Comparison of ENCODE assay signal across 1 cellular context in genomic region chr14:23160924-23161522, GRCh38.
TF ChIP-seq lines count a peak whose summit lies in the region.

No MANE protein-coding gene starts in this region.

TF ChIP-seq in K562, 482 proteins besides CTCF, POLR2A, EP300 and RAD21 (continued from another document and continues in another):
- TF ChIP-seq, protein P1, sequence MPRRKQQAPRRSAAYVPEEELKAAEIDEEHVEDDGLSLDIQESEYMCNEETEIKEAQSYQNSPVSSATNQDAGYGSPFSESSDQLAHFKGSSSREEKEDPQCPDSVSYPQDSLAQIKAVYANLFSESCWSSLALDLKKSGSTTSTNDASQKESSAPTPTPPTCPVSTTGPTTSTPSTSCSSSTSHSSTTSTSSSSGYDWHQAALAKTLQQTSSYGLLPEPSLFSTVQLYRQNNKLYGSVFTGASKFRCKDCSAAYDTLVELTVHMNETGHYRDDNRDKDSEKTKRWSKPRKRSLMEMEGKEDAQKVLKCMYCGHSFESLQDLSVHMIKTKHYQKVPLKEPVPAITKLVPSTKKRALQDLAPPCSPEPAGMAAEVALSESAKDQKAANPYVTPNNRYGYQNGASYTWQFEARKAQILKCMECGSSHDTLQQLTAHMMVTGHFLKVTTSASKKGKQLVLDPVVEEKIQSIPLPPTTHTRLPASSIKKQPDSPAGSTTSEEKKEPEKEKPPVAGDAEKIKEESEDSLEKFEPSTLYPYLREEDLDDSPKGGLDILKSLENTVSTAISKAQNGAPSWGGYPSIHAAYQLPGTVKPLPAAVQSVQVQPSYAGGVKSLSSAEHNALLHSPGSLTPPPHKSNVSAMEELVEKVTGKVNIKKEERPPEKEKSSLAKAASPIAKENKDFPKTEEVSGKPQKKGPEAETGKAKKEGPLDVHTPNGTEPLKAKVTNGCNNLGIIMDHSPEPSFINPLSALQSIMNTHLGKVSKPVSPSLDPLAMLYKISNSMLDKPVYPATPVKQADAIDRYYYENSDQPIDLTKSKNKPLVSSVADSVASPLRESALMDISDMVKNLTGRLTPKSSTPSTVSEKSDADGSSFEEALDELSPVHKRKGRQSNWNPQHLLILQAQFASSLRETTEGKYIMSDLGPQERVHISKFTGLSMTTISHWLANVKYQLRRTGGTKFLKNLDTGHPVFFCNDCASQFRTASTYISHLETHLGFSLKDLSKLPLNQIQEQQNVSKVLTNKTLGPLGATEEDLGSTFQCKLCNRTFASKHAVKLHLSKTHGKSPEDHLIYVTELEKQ (CRISPR knock-in tag; IDR thresholded peaks at IDR 0.05) = no peak
- no peak for TF ChIP-seq FOXP1 (CRISPR knock-in tag; IDR thresholded peaks at IDR 0.05)
- TF ChIP-seq, protein P2, sequence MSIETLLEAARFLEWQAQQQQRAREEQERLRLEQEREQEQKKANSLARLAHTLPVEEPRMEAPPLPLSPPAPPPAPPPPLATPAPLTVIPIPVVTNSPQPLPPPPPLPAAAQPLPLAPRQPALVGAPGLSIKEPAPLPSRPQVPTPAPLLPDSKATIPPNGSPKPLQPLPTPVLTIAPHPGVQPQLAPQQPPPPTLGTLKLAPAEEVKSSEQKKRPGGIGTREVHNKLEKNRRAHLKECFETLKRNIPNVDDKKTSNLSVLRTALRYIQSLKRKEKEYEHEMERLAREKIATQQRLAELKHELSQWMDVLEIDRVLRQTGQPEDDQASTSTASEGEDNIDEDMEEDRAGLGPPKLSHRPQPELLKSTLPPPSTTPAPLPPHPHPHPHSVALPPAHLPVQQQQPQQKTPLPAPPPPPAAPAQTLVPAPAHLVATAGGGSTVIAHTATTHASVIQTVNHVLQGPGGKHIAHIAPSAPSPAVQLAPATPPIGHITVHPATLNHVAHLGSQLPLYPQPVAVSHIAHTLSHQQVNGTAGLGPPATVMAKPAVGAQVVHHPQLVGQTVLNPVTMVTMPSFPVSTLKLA (conservative IDR thresholded peaks at IDR 0.05) = peak; percentile 66 to 74; a peak in 3 of 4 replicates
- no peak for TF ChIP-seq NR1H2 (CRISPR knock-in tag; IDR thresholded peaks at IDR 0.05)
- no peak for TF ChIP-seq ATF4 (CRISPR knock-in tag; IDR thresholded peaks at IDR 0.05)
- TF ChIP-seq MCM2 (IDR thresholded peaks at IDR 0.05; ENCODE audit: low read depth) = no peak
- TF ChIP-seq RFX5 (IDR thresholded peaks at IDR 0.05; ENCODE audit: low read depth, low read length) = no peak
- no peak for TF ChIP-seq ZNF77 (CRISPR knock-in tag; IDR thresholded peaks at IDR 0.05)
- TF ChIP-seq PCBP2 (IDR thresholded peaks at IDR 0.05; ENCODE audit: low read depth, low read length, poor library complexity, severe bottlenecking) = no peak
- no peak for TF ChIP-seq TSC22D4 (tag; IDR thresholded peaks at IDR 0.05)
- TF ChIP-seq TCF7 (IDR thresholded peaks at IDR 0.05; ENCODE audit: borderline replicate concordance) = 0 out of 2 replicates have a peak, but pooled peaks have one; percentile 24
- TF ChIP-seq NR4A1 (CRISPR knock-in tag; IDR thresholded peaks at IDR 0.05) = no peak
- TF ChIP-seq NR4A1 (tag; IDR thresholded peaks at IDR 0.05) = peak; percentile 67; the same call in 1 of the 2 replicates
- TF ChIP-seq ZNF444 (CRISPR knock-in tag; IDR thresholded peaks at IDR 0.05) = no peak
- no peak for TF ChIP-seq E2F4 (CRISPR knock-in tag; IDR thresholded peaks at IDR 0.05; ENCODE audit: low read depth)
- TF ChIP-seq ZNF347 (CRISPR knock-in tag; IDR thresholded peaks at IDR 0.05; ENCODE audit: low read depth) = no peak
- no peak for TF ChIP-seq ZNF766 (CRISPR knock-in tag; conservative IDR thresholded peaks at IDR 0.05)
- no peak for TF ChIP-seq CBX8 (IDR thresholded peaks at IDR 0.05; ENCODE audit: borderline replicate concordance, extremely low read depth, low read depth, low read length, poor library complexity, severe bottlenecking)
- peak; percentile 8; the same call in 1 of the 2 replicates for TF ChIP-seq MTA2 (IDR thresholded peaks at IDR 0.05; ENCODE audit: low read depth)
- no peak for TF ChIP-seq SRSF7 (optimal IDR thresholded peaks at IDR 0.05; ENCODE audit: low read depth, low read length)
- TF ChIP-seq, protein P3, sequence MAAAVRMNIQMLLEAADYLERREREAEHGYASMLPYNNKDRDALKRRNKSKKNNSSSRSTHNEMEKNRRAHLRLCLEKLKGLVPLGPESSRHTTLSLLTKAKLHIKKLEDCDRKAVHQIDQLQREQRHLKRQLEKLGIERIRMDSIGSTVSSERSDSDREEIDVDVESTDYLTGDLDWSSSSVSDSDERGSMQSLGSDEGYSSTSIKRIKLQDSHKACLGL (CRISPR knock-in tag; IDR thresholded peaks at IDR 0.05; ENCODE audit: borderline replicate concordance, poor library complexity, severe bottlenecking) = no peak
- TF ChIP-seq TAL1 (IDR thresholded peaks at IDR 0.05) = no peak; the same call in 1 of the 2 replicates
- TF ChIP-seq SIN3A (IDR thresholded peaks at IDR 0.05; ENCODE audit: borderline replicate concordance in 2 of 2, control insufficient read depth in 1 of 2, low read depth in 2 of 2, low read length in 2 of 2) = no peak
- TF ChIP-seq HNRNPK (IDR thresholded peaks at IDR 0.05; ENCODE audit: low read depth, low read length, poor library complexity, severe bottlenecking) = no peak
- no peak for TF ChIP-seq PHF20 (IDR thresholded peaks at IDR 0.05; ENCODE audit: partially characterized antibody)
- no peak for TF ChIP-seq MEF2D (tag; conservative IDR thresholded peaks at IDR 0.05; ENCODE audit: low read depth)
- TF ChIP-seq, protein P4, sequence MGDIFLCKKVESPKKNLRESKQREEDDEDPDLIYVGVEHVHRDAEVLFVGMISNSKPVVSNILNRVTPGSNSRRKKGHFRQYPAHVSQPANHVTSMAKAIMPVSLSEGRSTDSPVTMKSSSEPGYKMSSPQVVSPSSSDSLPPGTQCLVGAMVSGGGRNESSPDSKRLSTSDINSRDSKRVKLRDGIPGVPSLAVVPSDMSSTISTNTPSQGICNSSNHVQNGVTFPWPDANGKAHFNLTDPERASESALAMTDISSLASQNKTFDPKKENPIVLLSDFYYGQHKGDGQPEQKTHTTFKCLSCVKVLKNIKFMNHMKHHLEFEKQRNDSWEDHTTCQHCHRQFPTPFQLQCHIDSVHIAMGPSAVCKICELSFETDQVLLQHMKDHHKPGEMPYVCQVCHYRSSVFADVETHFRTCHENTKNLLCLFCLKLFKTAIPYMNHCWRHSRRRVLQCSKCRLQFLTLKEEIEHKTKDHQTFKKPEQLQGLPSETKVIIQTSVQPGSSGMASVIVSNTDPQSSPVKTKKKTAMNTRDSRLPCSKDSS (IDR thresholded peaks at IDR 0.05; ENCODE audit: low read depth, partially characterized antibody) = no peak
- no peak for TF ChIP-seq ZKSCAN1 (IDR thresholded peaks at IDR 0.05; ENCODE audit: low read depth, low read length)
- TF ChIP-seq THAP12 (CRISPR knock-in tag; IDR thresholded peaks at IDR 0.05) = no peak
- TF ChIP-seq RFX1 (IDR thresholded peaks at IDR 0.05) = no peak
- no peak for TF ChIP-seq HSF4 (CRISPR knock-in tag; IDR thresholded peaks at IDR 0.05; ENCODE audit: borderline replicate concordance)
- no peak for TF ChIP-seq GABPB1 (CRISPR knock-in tag; IDR thresholded peaks at IDR 0.05)
- no peak for TF ChIP-seq STAT5A (IDR thresholded peaks at IDR 0.05; ENCODE audit: borderline replicate concordance, low read length)
- no peak for TF ChIP-seq RBM25 (IDR thresholded peaks at IDR 0.05; ENCODE audit: low read depth, low read length, severe bottlenecking)
- TF ChIP-seq PTTG1 (tag; IDR thresholded peaks at IDR 0.05; ENCODE audit: low read depth) = no peak
- peak; percentile 38; the same call in 1 of the 2 replicates for TF ChIP-seq SPI1 (IDR thresholded peaks at IDR 0.05; ENCODE audit: borderline replicate concordance, low read depth, low read length)
- TF ChIP-seq SMAD2 (IDR thresholded peaks at IDR 0.05; ENCODE audit: low read depth, low read length) = no peak
- TF ChIP-seq, protein P5, sequence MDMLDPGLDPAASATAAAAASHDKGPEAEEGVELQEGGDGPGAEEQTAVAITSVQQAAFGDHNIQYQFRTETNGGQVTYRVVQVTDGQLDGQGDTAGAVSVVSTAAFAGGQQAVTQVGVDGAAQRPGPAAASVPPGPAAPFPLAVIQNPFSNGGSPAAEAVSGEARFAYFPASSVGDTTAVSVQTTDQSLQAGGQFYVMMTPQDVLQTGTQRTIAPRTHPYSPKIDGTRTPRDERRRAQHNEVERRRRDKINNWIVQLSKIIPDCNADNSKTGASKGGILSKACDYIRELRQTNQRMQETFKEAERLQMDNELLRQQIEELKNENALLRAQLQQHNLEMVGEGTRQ (CRISPR knock-in tag; IDR thresholded peaks at IDR 0.05) = no peak
- no peak for TF ChIP-seq GTF2E2 (tag; IDR thresholded peaks at IDR 0.05)
- no peak for TF ChIP-seq HINFP (tag; conservative IDR thresholded peaks at IDR 0.05; ENCODE audit: low read depth)
- TF ChIP-seq TFE3 (CRISPR knock-in tag; IDR thresholded peaks at IDR 0.05) = no peak
- no peak for TF ChIP-seq PTBP1 (IDR thresholded peaks at IDR 0.05; ENCODE audit: low read depth, low read length)
- peak; percentile 49; the same call in 1 of the 2 replicates for TF ChIP-seq SUPT5H (IDR thresholded peaks at IDR 0.05)
- no peak for TF ChIP-seq CBX3 (IDR thresholded peaks at IDR 0.05; ENCODE audit: borderline replicate concordance in 1 of 2, low read length in 2 of 2)
- no peak for TF ChIP-seq ZNF23 (CRISPR knock-in tag; IDR thresholded peaks at IDR 0.05)
- TF ChIP-seq U2AF1 (optimal IDR thresholded peaks at IDR 0.05; ENCODE audit: low read depth, low read length) = no peak
- TF ChIP-seq TGIF2 (CRISPR knock-in tag; IDR thresholded peaks at IDR 0.05) = no peak
- TF ChIP-seq XRCC4 (IDR thresholded peaks at IDR 0.05; ENCODE audit: extremely low read depth, insufficient read depth, insufficient read length) = no peak
- no peak for TF ChIP-seq ZNF197 (CRISPR knock-in tag; IDR thresholded peaks at IDR 0.05; ENCODE audit: low read depth)
- TF ChIP-seq RHOXF2B (CRISPR knock-in tag; conservative IDR thresholded peaks at IDR 0.05) = no peak
- TF ChIP-seq ZNF143 (CRISPR knock-in tag; IDR thresholded peaks at IDR 0.05) = no peak
- no peak for TF ChIP-seq PHB (CRISPR knock-in tag; IDR thresholded peaks at IDR 0.05)
- TF ChIP-seq NONO (IDR thresholded peaks at IDR 0.05; ENCODE audit: low read depth in 2 of 2, low read length in 1 of 2) = no peak
- no peak for TF ChIP-seq ZNF717 (CRISPR knock-in tag; IDR thresholded peaks at IDR 0.05)
- no peak for TF ChIP-seq ZKSCAN8 (CRISPR knock-in tag; IDR thresholded peaks at IDR 0.05)
- TF ChIP-seq ELF2 (CRISPR knock-in tag; IDR thresholded peaks at IDR 0.05) = no peak
- no peak for TF ChIP-seq ZBTB7A (IDR thresholded peaks at IDR 0.05; ENCODE audit: borderline replicate concordance, control insufficient read depth, low read depth, low read length)
- TF ChIP-seq XRCC3 (IDR thresholded peaks at IDR 0.05) = no peak
